ENCODE assay signal across 1 cellular context in the genomic region with DNA sequence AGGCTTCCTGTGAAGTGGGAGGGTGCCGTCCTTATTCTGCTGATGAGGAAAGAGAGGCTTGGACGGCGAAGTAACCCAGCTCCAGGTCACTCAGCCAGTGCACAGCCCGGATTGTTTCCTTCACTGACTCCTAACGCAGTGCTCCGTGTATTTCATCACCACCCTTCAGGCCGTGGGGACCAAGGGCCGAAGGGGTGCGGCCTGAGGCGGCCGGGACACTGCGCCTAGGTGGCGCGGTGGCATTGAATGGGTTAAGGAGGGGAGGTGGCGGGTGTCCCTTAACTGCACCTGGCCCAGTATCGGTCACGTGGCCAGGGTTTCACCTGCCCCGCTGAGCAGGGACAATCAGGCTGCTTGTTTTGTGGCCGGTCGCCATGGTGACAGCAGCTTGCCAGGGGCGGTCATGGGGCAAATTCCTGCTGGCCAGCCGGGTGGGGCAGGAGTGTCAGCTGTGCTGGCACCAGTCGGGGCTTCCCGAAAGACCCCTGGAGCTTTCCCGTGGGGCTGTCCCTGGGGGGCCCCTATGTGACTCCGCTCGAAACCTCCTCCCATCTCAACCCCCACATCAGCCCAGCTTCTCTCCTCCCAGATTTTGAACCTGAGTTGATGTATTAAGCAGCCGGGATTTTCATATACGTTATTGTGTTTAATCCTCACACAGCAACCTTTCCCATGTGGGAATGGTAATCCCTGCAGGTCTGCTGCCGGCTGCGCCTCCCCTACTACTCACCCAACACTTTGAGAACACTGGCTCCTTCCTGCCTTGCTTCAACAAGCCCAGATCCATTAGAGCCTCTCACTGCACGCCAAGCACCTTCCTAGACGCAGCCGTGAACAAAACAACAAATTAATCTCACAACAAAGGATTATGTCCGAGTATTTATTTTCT.
TF ChIP-seq lines count a peak whose summit lies in the region.

No MANE protein-coding gene starts in this region.

TF ChIP-seq in HepG2, 621 proteins besides CTCF, POLR2A, EP300 and RAD21 (continued from another document):
- TF ChIP-seq ZNF691 (CRISPR knock-in tag; IDR thresholded peaks at IDR 0.05; ENCODE audit: borderline replicate concordance, low read depth), result peak; percentile 100
- TF ChIP-seq HOXA3 (CRISPR knock-in tag; IDR thresholded peaks at IDR 0.05), result peak; percentile 52; the same call in 1 of the 2 replicates
- peak; percentile 22; the same call in 1 of the 2 replicates for TF ChIP-seq KDM1A (CRISPR knock-in tag; IDR thresholded peaks at IDR 0.05)
- TF ChIP-seq CEBPB (IDR thresholded peaks at IDR 0.05; ENCODE audit: borderline replicate concordance, low read depth, low read length), result 0 out of 2 replicates have a peak, but pooled peaks have one; percentile 12
- TF ChIP-seq CENPT (CRISPR knock-in tag; IDR thresholded peaks at IDR 0.05; ENCODE audit: low read depth), result 0 out of 2 replicates have a peak, but pooled peaks have one; percentile 19
- TF ChIP-seq CSRNP1 (CRISPR knock-in tag; IDR thresholded peaks at IDR 0.05), result 0 out of 2 replicates have a peak, but pooled peaks have one; percentile 25
- TF ChIP-seq, protein P1, sequence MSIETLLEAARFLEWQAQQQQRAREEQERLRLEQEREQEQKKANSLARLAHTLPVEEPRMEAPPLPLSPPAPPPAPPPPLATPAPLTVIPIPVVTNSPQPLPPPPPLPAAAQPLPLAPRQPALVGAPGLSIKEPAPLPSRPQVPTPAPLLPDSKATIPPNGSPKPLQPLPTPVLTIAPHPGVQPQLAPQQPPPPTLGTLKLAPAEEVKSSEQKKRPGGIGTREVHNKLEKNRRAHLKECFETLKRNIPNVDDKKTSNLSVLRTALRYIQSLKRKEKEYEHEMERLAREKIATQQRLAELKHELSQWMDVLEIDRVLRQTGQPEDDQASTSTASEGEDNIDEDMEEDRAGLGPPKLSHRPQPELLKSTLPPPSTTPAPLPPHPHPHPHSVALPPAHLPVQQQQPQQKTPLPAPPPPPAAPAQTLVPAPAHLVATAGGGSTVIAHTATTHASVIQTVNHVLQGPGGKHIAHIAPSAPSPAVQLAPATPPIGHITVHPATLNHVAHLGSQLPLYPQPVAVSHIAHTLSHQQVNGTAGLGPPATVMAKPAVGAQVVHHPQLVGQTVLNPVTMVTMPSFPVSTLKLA (IDR thresholded peaks at IDR 0.05), result peak; percentile 41; the same call in 1 of the 2 replicates
